In genomic region chr15:76073554-76073953, GRCh38 we compare ENCODE assay signal across 24 cellular contexts. TPM values are rescaled to one million over a fixed set of nuclear protein-coding genes. Genes with fewer than 3 reads are reported as not detected.
DNase-seq lines count a peak whose midpoint lies in the region; TF ChIP-seq lines count a peak whose summit lies in the region.
"Had no signal": no experiment of that assay in that cellular context is flagged by ENCODE, and none has a peak within 500 bp of the region (broad histone marks: within the 10 kb centered on the region; RNA-seq: fewer than 3 reads in every experiment).

No MANE protein-coding gene starts in this region.

- H3K27ac ChIP-seq in RWPE1: no peak overlapping the region
- no peak overlapping the region for H3K27ac ChIP-seq in effector memory CD4-positive, alpha-beta T cell (ENCODE audit: insufficient read depth, low read length, poor library complexity, severe bottlenecking)
- H3K27ac ChIP-seq: SJSA1, upper lobe of right lung had no signal

- H3K27me3 ChIP-seq in effector memory CD4-positive, alpha-beta T cell (replicated peaks; ENCODE audit: control insufficient read depth, insufficient read depth, low read length, poor library complexity, severe bottlenecking): no peaks in the 10 kb centered on the region
- H3K27me3 ChIP-seq: SJSA1, upper lobe of right lung had no signal

- H3K9me3 ChIP-seq in effector memory CD4-positive, alpha-beta T cell (ENCODE audit: control insufficient read depth, low read length): no peaks in the 10 kb centered on the region
- H3K9me3 ChIP-seq: HAP-1, SJSA1, upper lobe of right lung had no signal

- DNase-seq in Caki2 (ENCODE audit: low read depth) (peak; percentile 16), NCI-H2081 (lab: John Stamatoyannopoulos, UW) (peak; percentile 23 to 71), RWPE1 (ENCODE audit: low spot score) (peak; percentile 77), iPS-NIHi11 (ENCODE audit: low spot score) (peak; percentile 33), NCI-H2029 (lab: John Stamatoyannopoulos, UW) (no peak), SKM-1 treated with dmso at 0.1 percent for 144 hours (lab: John Stamatoyannopoulos, UW; ENCODE audit: unreplicated experiment) (no peak)
- DNase-seq in stimulated activated CD4-positive, alpha-beta T cell treated with anti-CD3 and anti-CD28 coated beads, Interleukin-15, amount 100 ng/mL, for 24 hours: no peak
- DNase-seq in effector memory CD4-positive, alpha-beta T cell: no peak
- DNase-seq: activated CD4-positive, CD25-positive, alpha-beta regulatory T cell; activated naive CD8-positive, alpha-beta T cell treated with anti-CD3 and anti-CD28 coated beads, Interleukin-2, amount 10 ng/mL, durations not matched to agents 7 days and 5 days; CD8-positive, alpha-beta T cell; dermis blood vessel endothelial cell; DMS79 treated with DMSO at 0.1 percent for 48 hours; erythroblast; stimulated activated CD4-positive, alpha-beta T cell treated with anti-CD3 and anti-CD28 coated beads, Interleukin-2, amount 100 ng/mL, for 24 hours; stimulated activated naive CD8-positive, alpha-beta T cell treated with anti-CD3 and anti-CD28 coated beads, Interleukin-15, amount 100 ng/mL, for 72 hours; upper lobe of right lung had no signal

- no peaks in the 10 kb centered on the region for H3K36me3 ChIP-seq in effector memory CD4-positive, alpha-beta T cell (ENCODE audit: control insufficient read depth, insufficient read depth, low read length)
- H3K36me3 ChIP-seq: HAP-1, SJSA1, upper lobe of right lung had no signal

- TF ChIP-seq CTCF in RWPE1 (conservative IDR thresholded peaks at IDR 0.05; ENCODE audit: low read depth): no peak

- POLR2A ChIA-PET in RWPE1 (lab: Yijun Ruan, JAX; ENCODE audit: low non-redundant PET): interaction anchor here (1.1 kb wide), 1 partner anchor 14 kb away, joined by 3 read pairs; the partner anchor contains the start of gene TMEM266

- H3K4me1 ChIP-seq in effector memory CD4-positive, alpha-beta T cell (ENCODE audit: control insufficient read depth, insufficient read depth, low read length, poor library complexity, severe bottlenecking): no peaks in the 10 kb centered on the region
- H3K4me1 ChIP-seq: HAP-1, SJSA1, upper lobe of right lung had no signal

- in situ Hi-C loops in Caki2 (cut with HindIII; ENCODE audit: low pct_unique_long_range_greater_than_20kb, low sequenced_read_pairs): no loop called here

- CTCF ChIA-PET in RWPE1 (lab: Yijun Ruan, JAX): no interaction called here

- no peak overlapping the region for H3K4me3 ChIP-seq in effector memory CD4-positive, alpha-beta T cell (ENCODE audit: insufficient read depth, low read depth, low read length, poor library complexity, severe bottlenecking)
- H3K4me3 ChIP-seq: HAP-1, SJSA1, upper lobe of right lung had no signal

RNA-seq across cellular contexts. Expression of gene TMEM266, which starts 13.8 kb away (rescaled TPM):
- total RNA-seq in Caki2 (2014; rRNA removed; shearing (Covaris generic); ENCODE audit: low replicate concordance): 0.47 TPM in 1 of 2 replicates, not detected in the other
- total RNA-seq: activated naive CD8-positive, alpha-beta T cell treated with anti-CD3 and anti-CD28 coated beads, Interleukin-2, amount 10 ng/mL, durations not matched to agents 7 days and 5 days; CD8-positive, alpha-beta T cell; dermis blood vessel endothelial cell; glomerular endothelial cell; lung microvascular endothelial cell; NCI-H460; osteocyte; T-helper 2 cell treated with Interferon-gamma antibody and Interleukin-4, amounts not matched to agents 100 ng/mL and 5 ng/mL, for 36 hours had no signal

Comparison
In these comparisons a context has a peak if more than half of its experiments do, and no peak if none do; other contexts are left out.
1. DNase-seq: peak in Caki2 (single experiment), NCI-H2081 (2 of 2), RWPE1 (single experiment) and iPS-NIHi11 (single experiment); none in NCI-H2029 (single experiment), SKM-1 treated with dmso at 0.1 percent for 144 hours (single experiment), stimulated activated CD4-positive, alpha-beta T cell treated with anti-CD3 and anti-CD28 coated beads, Interleukin-15, amount 100 ng/mL, for 24 hours (single experiment) and effector memory CD4-positive, alpha-beta T cell (0 of 3).